Comparison of ENCODE assay signal across 21 cellular contexts in genomic region chr5:89972901-89973300, GRCh38.
DNase-seq lines count a peak whose midpoint lies in the region; ATAC-seq, FAIRE-seq and TF ChIP-seq lines count a peak whose summit lies in the region.
"Had no signal": no experiment of that assay in that cellular context is flagged by ENCODE, and none has a peak within 500 bp of the region (broad histone marks: within the 10 kb centered on the region; RNA-seq: fewer than 3 reads in every experiment).

No MANE protein-coding gene starts in this region.

- FAIRE-seq in astrocyte (lab: Jason Lieb, UNC) (no peak), pancreas (lab: Jason Lieb, UNC) (no peak)
- FAIRE-seq: HTR-8/SVneo had no signal

- H3K4me3 ChIP-seq in astrocyte (ENCODE audit: insufficient read depth, low read depth, low read length) (no peak overlapping the region), fibroblast of pulmonary artery (replicated peaks; ENCODE audit: low read depth, low read length) (no peak overlapping the region), skeletal muscle cell (ENCODE audit: low read depth, low read length) (no peak overlapping the region), pancreas (no peak overlapping the region)
- H3K4me3 ChIP-seq: SJSA1 had no signal

- ATAC-seq in pancreas = no peak
- ATAC-seq: PC-3 had no signal

- H3K4me1 ChIP-seq in astrocyte (ENCODE audit: insufficient read depth, low read length) (peaks cover 6% of the 10 kb centered on the region), pancreas (no peaks in the 10 kb centered on the region)
- H3K4me1 ChIP-seq: BE2C, SJSA1 had no signal

- no peaks in the 10 kb centered on the region for H3K27me3 ChIP-seq in astrocyte (ENCODE audit: insufficient read depth, low read length)
- H3K27me3 ChIP-seq in pancreas = no peaks in the 10 kb centered on the region
- H3K27me3 ChIP-seq: BE2C, SJSA1 had no signal

- no peak overlapping the region for H3K4me2 ChIP-seq in astrocyte (ENCODE audit: low read length)

- no peak overlapping the region for H3K27ac ChIP-seq in astrocyte (ENCODE audit: low read depth, low read length)
- no peak overlapping the region for H3K27ac ChIP-seq in pancreas
- H3K27ac ChIP-seq: SJSA1 had no signal

- H2AFZ ChIP-seq in astrocyte (ENCODE audit: low read depth, low read length) = no peak overlapping the region

- TF ChIP-seq CTCF in astrocyte (IDR thresholded peaks at IDR 0.05; ENCODE audit: insufficient read depth, low read depth, low read length) (no peak), fibroblast of pulmonary artery (IDR thresholded peaks at IDR 0.05; ENCODE audit: low read length, missing control alignments) (no peak), pancreas (IDR thresholded peaks at IDR 0.05) (no peak)

- H3K9me3 ChIP-seq in astrocyte (ENCODE audit: insufficient read depth, low read depth, low read length) (no peaks in the 10 kb centered on the region), pancreas (no peaks in the 10 kb centered on the region)
- H3K9me3 ChIP-seq: BE2C, SJSA1 had no signal

- H3K27me3 Mint-ChIP-seq in astrocyte (ENCODE audit: low read depth, unreplicated experiment) = no peaks in the 10 kb centered on the region
- H3K27me3 Mint-ChIP-seq: CD4-positive, alpha-beta T cell; IgD-negative memory B cell had no signal

- no peaks in the 10 kb centered on the region for H3K9me3 Mint-ChIP-seq in astrocyte (ENCODE audit: unreplicated experiment)
- H3K9me3 Mint-ChIP-seq: CD4-positive, alpha-beta T cell; H9; IgD-negative memory B cell had no signal

- no peaks in the 10 kb centered on the region for H3K79me2 ChIP-seq in astrocyte (ENCODE audit: insufficient read depth, low read length)

- H3K4me1 Mint-ChIP-seq in astrocyte (ENCODE audit: low read depth, unreplicated experiment) = peaks cover 6% of the 10 kb centered on the region
- H3K4me1 Mint-ChIP-seq: H9 had no signal

- H3K27ac Mint-ChIP-seq in astrocyte (ENCODE audit: unreplicated experiment) = no peak overlapping the region
- H3K27ac Mint-ChIP-seq: CD4-positive, alpha-beta T cell; H9; IgD-negative memory B cell had no signal

- no peaks in the 10 kb centered on the region for H4K20me1 ChIP-seq in astrocyte (ENCODE audit: insufficient read depth, low read length)

- H3K36me3 Mint-ChIP-seq in astrocyte (ENCODE audit: low read depth, unreplicated experiment) = no peaks in the 10 kb centered on the region
- H3K36me3 Mint-ChIP-seq: IgD-negative memory B cell had no signal

- H3K36me3 ChIP-seq in astrocyte (ENCODE audit: insufficient read depth, low read length) (no peaks in the 10 kb centered on the region), pancreas (no peaks in the 10 kb centered on the region)
- H3K36me3 ChIP-seq: BE2C, SJSA1 had no signal

- H3K4me3 Mint-ChIP-seq in astrocyte (ENCODE audit: unreplicated experiment) = no peak overlapping the region
- H3K4me3 Mint-ChIP-seq: CD4-positive, alpha-beta T cell; H9; IgD-negative memory B cell had no signal

- intact Hi-C loops in pancreas (cut with DNase I) = no loop called here

- 89 to 91% methylated on average over 3 of the region's 3 CpGs for WGBS in pancreas, 2 donors

- H3K9ac ChIP-seq in astrocyte (ENCODE audit: low read length) = no peak overlapping the region

- DNase-seq in HS-5 (ENCODE audit: low read depth) = peak; percentile 51
- DNase-seq in astrocyte (ENCODE audit: low read depth) = peak; percentile 16
- peak; percentile 66 for DNase-seq in fibroblast of pulmonary artery (ENCODE audit: low read depth)
- DNase-seq in skeletal muscle cell (ENCODE audit: low read depth) = peak; percentile 52
- DNase-seq in pancreas = no peak
- no peak for DNase-seq in AML-193 (lab: John Stamatoyannopoulos, UW)
- no peak for DNase-seq in germinal center (ENCODE audit: low spot score)
- DNase-seq: BE2C; CD4-positive, alpha-beta T cell; DMS53; H9; MV-4-11; NCI-H1417 treated with DMSO at 0.1 percent for 48 hours; NCI-H2029; NCI-H2171; NCI-H446 treated with DMSO at 0.1 percent for 48 hours; NCI-H748 treated with DMSO at 0.1 percent for 48 hours; PC-3 had no signal

Comparison
In these comparisons a context has a peak if more than half of its experiments do, and no peak if none do; other contexts are left out.
1. DNase-seq: peak in HS-5 (single experiment), astrocyte (single experiment), fibroblast of pulmonary artery (single experiment) and skeletal muscle cell (single experiment); none in pancreas (0 of 6), AML-193 (0 of 2) and germinal center (single experiment).